Comparison of ENCODE assay signal across 32 cellular contexts in genomic region chr13:51698352-51698751, GRCh38.
"Had no signal": no experiment of that assay in that cellular context is flagged by ENCODE, and none has a peak within 500 bp of the region (broad histone marks: within the 10 kb centered on the region; RNA-seq: fewer than 3 reads in every experiment).

No MANE protein-coding gene starts in this region.

- H3K27me3 Mint-ChIP-seq: activated CD4-positive, alpha-beta memory T cell treated with anti-CD3 and anti-CD28 coated beads for 36 hours; activated CD4-positive, alpha-beta T cell treated with anti-CD3 and anti-CD28 coated beads for 36 hours; activated CD4-positive, alpha-beta T cell treated with anti-CD3 and anti-CD28 coated beads, Interleukin-2, amount 10 ng/mL, durations not matched to agents 24 days and 14 days; activated CD8-positive, alpha-beta memory T cell treated with anti-CD3 and anti-CD28 coated beads, Interleukin-2, amount 10 ng/mL, durations not matched to agents 7 days and 5 days; activated naive CD4-positive, alpha-beta T cell treated with anti-CD3 and anti-CD28 coated beads, Interleukin-2, amount 50 U/mL, for 24 hours; activated naive CD8-positive, alpha-beta T cell treated with anti-CD3 and anti-CD28 coated beads for 36 hours; activated naive CD8-positive, alpha-beta T cell treated with anti-CD3 and anti-CD28 coated beads, Interleukin-2, amount 50 U/mL, for 24 hours; brain had no signal

- H3K27ac ChIP-seq: adrenal gland, breast epithelium, colonic mucosa, epithelial cell of prostate, esophagus squamous epithelium, gastroesophageal sphincter had no signal

- H3K4me1 Mint-ChIP-seq: activated CD4-positive, alpha-beta T cell treated with anti-CD3 and anti-CD28 coated beads for 36 hours; activated CD4-positive, alpha-beta T cell treated with anti-CD3 and anti-CD28 coated beads, Interleukin-2, amount 10 ng/mL, durations not matched to agents 24 days and 14 days; activated CD8-positive, alpha-beta memory T cell treated with anti-CD3 and anti-CD28 coated beads, Interleukin-2, amount 10 ng/mL, durations not matched to agents 7 days and 5 days; activated naive CD4-positive, alpha-beta T cell treated with anti-CD3 and anti-CD28 coated beads, Interleukin-2, amount 50 U/mL, for 24 hours; activated naive CD8-positive, alpha-beta T cell treated with anti-CD3 and anti-CD28 coated beads for 36 hours; activated naive CD8-positive, alpha-beta T cell treated with anti-CD3 and anti-CD28 coated beads, Interleukin-2, amount 50 U/mL, for 24 hours; brain had no signal

- ATAC-seq: activated CD4-positive, alpha-beta T cell treated with anti-CD3 and anti-CD28 coated beads for 36 hours; activated CD8-positive, alpha-beta memory T cell treated with anti-CD3 and anti-CD28 coated beads, Interleukin-2, amount 10 ng/mL, durations not matched to agents 7 days and 5 days; activated CD8-positive, alpha-beta T cell treated with anti-CD3 and anti-CD28 coated beads, Interleukin-2, amount 10 ng/mL, durations not matched to agents 7 days and 5 days; activated naive CD8-positive, alpha-beta T cell treated with anti-CD3 and anti-CD28 coated beads, Interleukin-2, amount 50 U/mL, for 24 hours; gastroesophageal sphincter had no signal

- H3K4me3 ChIP-seq: adrenal gland, breast epithelium, cardiac muscle cell, colonic mucosa, esophagus squamous epithelium, gastroesophageal sphincter had no signal

- H3K27me3 ChIP-seq: adrenal gland, breast epithelium, cardiac muscle cell, colonic mucosa, esophagus squamous epithelium, gastroesophageal sphincter had no signal

- H3K9me3 Mint-ChIP-seq: activated CD4-positive, alpha-beta memory T cell treated with anti-CD3 and anti-CD28 coated beads for 36 hours; activated naive CD4-positive, alpha-beta T cell treated with anti-CD3 and anti-CD28 coated beads for 36 hours; activated naive CD4-positive, alpha-beta T cell treated with anti-CD3 and anti-CD28 coated beads, Interleukin-2, amount 50 U/mL, for 24 hours; activated T-helper 1 cell treated with anti-CD3 and anti-CD28 coated beads, Interleukin-12 subunit alpha, Interleukin-12 subunit beta, Interleukin-2, Interleukin-4 antibody, amounts not matched to agents 30 ng/mL and 10 ng/mL and 1 ng/mL, durations not matched to agents 14 hours and 24 hours and 36 hours had no signal

- H3K36me3 ChIP-seq: adrenal gland, breast epithelium, cardiac muscle cell, colonic mucosa, esophagus squamous epithelium, gastroesophageal sphincter had no signal

- H3K4me1 ChIP-seq: adrenal gland, breast epithelium, colonic mucosa, gastroesophageal sphincter had no signal

- H3K9me3 ChIP-seq: adrenal gland, breast epithelium, colonic mucosa, esophagus squamous epithelium, gastroesophageal sphincter had no signal

- H3K27ac Mint-ChIP-seq: activated CD4-positive, alpha-beta memory T cell treated with anti-CD3 and anti-CD28 coated beads for 36 hours; activated CD4-positive, alpha-beta T cell treated with anti-CD3 and anti-CD28 coated beads for 36 hours; activated CD4-positive, alpha-beta T cell treated with anti-CD3 and anti-CD28 coated beads, Interleukin-2, amount 10 ng/mL, durations not matched to agents 24 days and 14 days; activated CD8-positive, alpha-beta memory T cell treated with anti-CD3 and anti-CD28 coated beads, Interleukin-2, amount 10 ng/mL, durations not matched to agents 7 days and 5 days; activated CD8-positive, alpha-beta T cell treated with anti-CD3 and anti-CD28 coated beads, Interleukin-2, amount 10 ng/mL, durations not matched to agents 7 days and 5 days; activated naive CD4-positive, alpha-beta T cell treated with anti-CD3 and anti-CD28 coated beads for 36 hours; activated naive CD4-positive, alpha-beta T cell treated with anti-CD3 and anti-CD28 coated beads, Interleukin-2, amount 50 U/mL, for 24 hours; activated naive CD8-positive, alpha-beta T cell treated with anti-CD3 and anti-CD28 coated beads for 36 hours; activated naive CD8-positive, alpha-beta T cell treated with anti-CD3 and anti-CD28 coated beads, Interleukin-2, amount 50 U/mL, for 24 hours; activated T-helper 1 cell treated with anti-CD3 and anti-CD28 coated beads, Interleukin-12 subunit alpha, Interleukin-12 subunit beta, Interleukin-2, Interleukin-4 antibody, amounts not matched to agents 30 ng/mL and 10 ng/mL and 1 ng/mL, durations not matched to agents 14 hours and 24 hours and 36 hours; activated T-helper 2 cell treated with anti-CD3 and anti-CD28 coated beads, Interferon-gamma antibody, Interleukin-2, Interleukin-4, amounts not matched to agents 10 μg/mL and 5 μg/mL and 100 μg/mL, durations not matched to agents 14 hours and 24 hours and 36 hours had no signal

- H3K4me3 Mint-ChIP-seq: activated CD4-positive, alpha-beta memory T cell treated with anti-CD3 and anti-CD28 coated beads for 36 hours; activated CD4-positive, alpha-beta T cell treated with anti-CD3 and anti-CD28 coated beads for 36 hours; activated CD4-positive, alpha-beta T cell treated with anti-CD3 and anti-CD28 coated beads, Interleukin-2, amount 10 ng/mL, durations not matched to agents 24 days and 14 days; activated CD8-positive, alpha-beta memory T cell treated with anti-CD3 and anti-CD28 coated beads, Interleukin-2, amount 10 ng/mL, durations not matched to agents 7 days and 5 days; activated CD8-positive, alpha-beta T cell treated with anti-CD3 and anti-CD28 coated beads, Interleukin-2, amount 10 ng/mL, durations not matched to agents 7 days and 5 days; activated naive CD4-positive, alpha-beta T cell treated with anti-CD3 and anti-CD28 coated beads for 36 hours; activated naive CD4-positive, alpha-beta T cell treated with anti-CD3 and anti-CD28 coated beads, Interleukin-2, amount 50 U/mL, for 24 hours; activated naive CD8-positive, alpha-beta T cell treated with anti-CD3 and anti-CD28 coated beads for 36 hours; activated naive CD8-positive, alpha-beta T cell treated with anti-CD3 and anti-CD28 coated beads, Interleukin-2, amount 50 U/mL, for 24 hours; activated T-helper 1 cell treated with anti-CD3 and anti-CD28 coated beads, Interleukin-12 subunit alpha, Interleukin-12 subunit beta, Interleukin-2, Interleukin-4 antibody, amounts not matched to agents 30 ng/mL and 10 ng/mL and 1 ng/mL, durations not matched to agents 14 hours and 24 hours and 36 hours; brain had no signal

- DNase-seq: activated CD4-positive, alpha-beta memory T cell treated with anti-CD3 and anti-CD28 coated beads for 36 hours; activated CD4-positive, alpha-beta T cell treated with anti-CD3 and anti-CD28 coated beads for 36 hours; activated CD4-positive, alpha-beta T cell treated with anti-CD3 and anti-CD28 coated beads, Interleukin-2, amount 10 ng/mL, durations not matched to agents 24 days and 14 days; activated CD4-positive, CD25-positive, alpha-beta regulatory T cell; activated CD4-positive, CD25-positive, alpha-beta regulatory T cell treated with anti-CD3 and anti-CD28 coated beads, Interleukin-2, amount 50 U/mL, for 72 hours; activated CD8-positive, alpha-beta memory T cell treated with anti-CD3 and anti-CD28 coated beads, Interleukin-2, amount 10 ng/mL, durations not matched to agents 7 days and 5 days; activated CD8-positive, alpha-beta memory T cell treated with anti-CD3 and anti-CD28 coated beads, Interleukin-2, amount 50 U/mL, for 4 hours; activated CD8-positive, alpha-beta T cell treated with anti-CD3 and anti-CD28 coated beads, Interleukin-2, amount 10 ng/mL, durations not matched to agents 7 days and 5 days; activated effector memory CD4-positive, alpha-beta T cell treated with anti-CD3 and anti-CD28 coated beads, Interleukin-2, amount 50 U/mL, for 16 hours; activated naive CD4-positive, alpha-beta T cell treated with anti-CD3 and anti-CD28 coated beads for 36 hours; activated naive CD8-positive, alpha-beta T cell treated with anti-CD3 and anti-CD28 coated beads for 36 hours; activated naive CD8-positive, alpha-beta T cell treated with anti-CD3 and anti-CD28 coated beads, Interleukin-2, amount 50 U/mL, for 24 hours; activated T-cell treated with anti-CD3 and anti-CD28 coated beads, Interleukin-2, amount 50 U/mL, for 1 hour; activated T-cell treated with anti-CD3 and anti-CD28 coated beads, Interleukin-2, amount 50 U/mL, for 48 hours; adrenal gland; amygdala; aorta; central memory CD4-positive, alpha-beta T cell; cerebellar nuclear complex; colonic mucosa; effector CD8-positive, alpha-beta T cell; esophagus squamous epithelium; foreskin melanocyte; T-helper 2 cell had no signal

- H3K36me3 Mint-ChIP-seq: activated CD8-positive, alpha-beta memory T cell treated with anti-CD3 and anti-CD28 coated beads, Interleukin-2, amount 10 ng/mL, durations not matched to agents 7 days and 5 days had no signal
